8 cellular contexts compared by ENCODE assay signal in genomic region chr3:163306405-163306804, GRCh38.
"Had no signal": no experiment of that assay in that cellular context is flagged by ENCODE, and none has a peak within 500 bp of the region (broad histone marks: within the 10 kb centered on the region; RNA-seq: fewer than 3 reads in every experiment).

No MANE protein-coding gene starts in this region.

- FAIRE-seq: HepG2, HTR-8/SVneo had no signal

- H3K4me2 ChIP-seq: KMS-11 had no signal

- H3K9ac ChIP-seq: KMS-11 had no signal

- ATAC-seq: HepG2 had no signal

- DNase-seq: IMR-90, Karpas-422, KBM-7, KG1 had no signal

- H3K27ac ChIP-seq: HL-60, KMS-11 had no signal
